In the genomic region with DNA sequence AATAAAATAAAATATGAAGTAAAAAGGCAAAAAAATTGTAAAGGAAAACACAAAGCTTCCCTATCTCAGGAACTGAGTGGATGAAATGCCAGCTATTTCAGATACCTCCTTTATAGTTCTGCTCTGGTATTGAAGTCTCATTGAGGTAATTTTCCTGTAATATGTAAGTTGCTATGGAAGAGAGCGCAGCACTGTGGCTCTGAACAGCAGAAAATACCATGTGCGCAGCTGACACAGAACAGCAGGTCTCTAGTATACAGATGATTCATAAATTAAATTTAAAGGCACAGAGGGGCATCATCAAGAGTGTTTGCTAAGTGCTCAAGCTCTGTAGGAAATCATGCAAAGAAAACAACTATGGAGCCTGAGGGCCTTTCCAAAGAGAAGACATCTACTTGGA, we compare ENCODE assay signal across 14 cellular contexts.
"Had no signal": no experiment of that assay in that cellular context is flagged by ENCODE, and none has a peak within 500 bp of the region (broad histone marks: within the 10 kb centered on the region; RNA-seq: fewer than 3 reads in every experiment).

No MANE protein-coding gene starts in this region.

- H3K4me1 Mint-ChIP-seq: activated CD4-positive, alpha-beta memory T cell treated with anti-CD3 and anti-CD28 coated beads, Interleukin-2, amount 10 ng/mL, durations not matched to agents 7 days and 5 days; activated naive CD4-positive, alpha-beta T cell treated with anti-CD3 and anti-CD28 coated beads, Interleukin-2, amount 50 U/mL, for 24 hours; naive thymus-derived CD8-positive, alpha-beta T cell; stimulated activated memory B cell treated with anti-CD40 and anti-IgM and Interleukin-4, amounts not matched to agents 10 μg/mL and 1 μg/mL and 100 μg/mL, for 72 hours had no signal

- H3K27ac Mint-ChIP-seq: activated CD4-positive, alpha-beta memory T cell treated with anti-CD3 and anti-CD28 coated beads, Interleukin-2, amount 10 ng/mL, durations not matched to agents 7 days and 5 days; activated naive CD4-positive, alpha-beta T cell treated with anti-CD3 and anti-CD28 coated beads, Interleukin-2, amount 50 U/mL, for 24 hours; naive thymus-derived CD8-positive, alpha-beta T cell; stimulated activated memory B cell treated with anti-CD40 and anti-IgM and Interleukin-4, amounts not matched to agents 10 μg/mL and 1 μg/mL and 100 μg/mL, for 72 hours; WTC11 had no signal

- DNase-seq: activated CD4-positive, alpha-beta memory T cell treated with anti-CD3 and anti-CD28 coated beads, Interleukin-2, amount 10 ng/mL, durations not matched to agents 7 days and 5 days; activated CD4-positive, alpha-beta T cell treated with anti-CD3 and anti-CD28 coated beads for 4 hours; activated effector memory CD4-positive, alpha-beta T cell treated with Interleukin-2 at 50 U/mL for 16 hours; activated T-cell treated with anti-CD3 and anti-CD28 coated beads, Interleukin-2, amount 50 U/mL, for 4 hours; dorsolateral prefrontal cortex; left ventricle myocardium inferior; naive thymus-derived CD8-positive, alpha-beta T cell; stimulated activated CD4-positive, alpha-beta T cell treated with anti-CD3 and anti-CD28 coated beads, Interleukin-2, amount 100 ng/mL, for 48 hours had no signal

- H3K36me3 Mint-ChIP-seq: activated naive CD4-positive, alpha-beta T cell treated with anti-CD3 and anti-CD28 coated beads, Interleukin-2, amount 50 U/mL, for 24 hours; naive thymus-derived CD8-positive, alpha-beta T cell; stimulated activated memory B cell treated with anti-CD40 and anti-IgM and Interleukin-4, amounts not matched to agents 10 μg/mL and 1 μg/mL and 100 μg/mL, for 72 hours had no signal

- H3K4me2 ChIP-seq: hepatocyte had no signal

- H3K27me3 ChIP-seq: cardiac muscle cell, dorsolateral prefrontal cortex, hepatocyte had no signal

- H3K36me3 ChIP-seq: cardiac muscle cell, left ventricle myocardium inferior had no signal

- H2AFZ ChIP-seq: hepatocyte had no signal

- H3K27me3 Mint-ChIP-seq: activated CD4-positive, alpha-beta memory T cell treated with anti-CD3 and anti-CD28 coated beads, Interleukin-2, amount 10 ng/mL, durations not matched to agents 7 days and 5 days; activated naive CD4-positive, alpha-beta T cell treated with anti-CD3 and anti-CD28 coated beads, Interleukin-2, amount 50 U/mL, for 24 hours; naive thymus-derived CD8-positive, alpha-beta T cell; stimulated activated memory B cell treated with anti-CD40 and anti-IgM and Interleukin-4, amounts not matched to agents 10 μg/mL and 1 μg/mL and 100 μg/mL, for 72 hours had no signal

- H3K9me3 ChIP-seq: left ventricle myocardium inferior had no signal

- H3K27ac ChIP-seq: cardiac muscle cell, dorsolateral prefrontal cortex, hepatocyte, left ventricle myocardium inferior had no signal

- H3K4me1 ChIP-seq: left ventricle myocardium inferior had no signal

- H3K4me3 Mint-ChIP-seq: activated CD4-positive, alpha-beta memory T cell treated with anti-CD3 and anti-CD28 coated beads, Interleukin-2, amount 10 ng/mL, durations not matched to agents 7 days and 5 days; activated naive CD4-positive, alpha-beta T cell treated with anti-CD3 and anti-CD28 coated beads, Interleukin-2, amount 50 U/mL, for 24 hours; activated T-cell treated with anti-CD3 and anti-CD28 coated beads, Interleukin-2, amount 50 U/mL, for 4 hours; naive thymus-derived CD8-positive, alpha-beta T cell; stimulated activated memory B cell treated with anti-CD40 and anti-IgM and Interleukin-4, amounts not matched to agents 10 μg/mL and 1 μg/mL and 100 μg/mL, for 72 hours; WTC11 had no signal

- H3K9me3 Mint-ChIP-seq: activated naive CD4-positive, alpha-beta T cell treated with anti-CD3 and anti-CD28 coated beads, Interleukin-2, amount 50 U/mL, for 24 hours; stimulated activated memory B cell treated with anti-CD40 and anti-IgM and Interleukin-4, amounts not matched to agents 10 μg/mL and 1 μg/mL and 100 μg/mL, for 72 hours had no signal

- H3K4me3 ChIP-seq: cardiac muscle cell, dorsolateral prefrontal cortex, hepatocyte, left ventricle myocardium inferior had no signal

- ATAC-seq: activated T-cell treated with anti-CD3 and anti-CD28 coated beads, Interleukin-2, amount 50 U/mL, for 4 hours; esophagus mucosa; naive thymus-derived CD8-positive, alpha-beta T cell; stimulated activated memory B cell treated with anti-CD40 and anti-IgM and Interleukin-4, amounts not matched to agents 10 μg/mL and 1 μg/mL and 100 μg/mL, for 72 hours; WTC11 had no signal
